1 cellular context compared by ENCODE assay signal in the genomic region with DNA sequence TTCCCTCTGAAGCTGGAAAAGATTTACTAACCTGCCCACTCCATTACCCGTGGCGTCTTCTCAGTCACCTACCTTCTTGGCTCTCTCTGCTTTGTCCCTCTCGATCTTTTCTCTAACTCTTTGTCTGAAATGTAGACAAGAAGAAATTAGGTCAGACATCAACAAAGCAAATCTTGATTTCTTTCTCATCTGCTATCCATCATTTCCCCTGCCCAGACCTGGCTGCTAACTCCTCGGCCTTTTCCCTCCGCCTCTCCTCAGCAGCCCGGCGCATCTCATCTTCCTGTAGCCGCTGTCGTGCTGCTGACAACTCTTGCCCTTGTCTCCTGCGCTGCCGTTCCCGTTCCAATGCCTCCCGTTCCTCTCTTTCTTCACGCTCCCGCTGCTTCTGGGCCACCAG.
TF ChIP-seq lines count a peak whose summit lies in the region.

No MANE protein-coding gene starts in this region.

TF ChIP-seq in HCT116, 20 proteins besides CTCF, POLR2A, EP300 and RAD21:
- TF ChIP-seq CEBPB (IDR thresholded peaks at IDR 0.05; ENCODE audit: low read depth) (no peak), ELF1 (IDR thresholded peaks at IDR 0.05; ENCODE audit: borderline replicate concordance, low read depth) (no peak)
- TF ChIP-seq, protein P1, sequence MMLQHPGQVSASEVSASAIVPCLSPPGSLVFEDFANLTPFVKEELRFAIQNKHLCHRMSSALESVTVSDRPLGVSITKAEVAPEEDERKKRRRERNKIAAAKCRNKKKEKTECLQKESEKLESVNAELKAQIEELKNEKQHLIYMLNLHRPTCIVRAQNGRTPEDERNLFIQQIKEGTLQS (IDR thresholded peaks at IDR 0.05), result no peak
